In the genomic region with DNA sequence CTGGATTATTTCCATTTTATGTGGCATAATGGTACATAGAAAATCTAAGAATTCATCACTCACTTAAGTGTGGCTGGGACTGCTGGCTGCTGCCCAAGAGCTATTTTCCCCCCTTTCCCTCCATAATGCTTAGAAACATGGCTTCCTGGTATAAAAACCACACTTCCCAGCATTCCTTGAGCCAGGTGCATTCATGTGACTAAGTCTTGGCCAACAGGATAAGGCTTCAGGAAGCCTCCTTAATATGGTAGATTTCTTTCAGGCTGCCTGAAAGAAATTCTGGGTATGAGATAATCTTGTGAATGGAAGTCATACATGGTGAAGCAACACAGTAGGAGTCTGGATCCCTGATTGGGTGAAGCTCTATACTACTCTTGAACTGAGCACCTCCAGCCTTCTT, we compare ENCODE assay signal across 17 cellular contexts.
DNase-seq lines count a peak whose midpoint lies in the region; FAIRE-seq and TF ChIP-seq lines count a peak whose summit lies in the region.
"Had no signal": no experiment of that assay in that cellular context is flagged by ENCODE, and none has a peak within 500 bp of the region (broad histone marks: within the 10 kb centered on the region; RNA-seq: fewer than 3 reads in every experiment).

No MANE protein-coding gene starts in this region.

- H3K4me3 Mint-ChIP-seq in activated CD4-positive, alpha-beta memory T cell treated with anti-CD3 and anti-CD28 coated beads for 36 hours, result no peak overlapping the region
- H3K4me3 Mint-ChIP-seq: activated naive CD4-positive, alpha-beta T cell treated with anti-CD3 and anti-CD28 coated beads, Interleukin-2, amount 50 U/mL, for 24 hours had no signal

- H3K4me1 Mint-ChIP-seq in activated CD4-positive, alpha-beta memory T cell treated with anti-CD3 and anti-CD28 coated beads for 36 hours (ENCODE audit: low read depth), result peaks cover 7% of the 10 kb centered on the region

- CTCF ChIA-PET in activated CD4-positive, alpha-beta memory T cell treated with anti-CD3 and anti-CD28 coated beads for 36 hours (lab: Charles Lee), result interaction anchor here (0.7 kb wide), 1 partner anchor 173 kb away, joined by 3 read pairs; no protein-coding TSS in a partner anchor

- no peaks in the 10 kb centered on the region for H3K9me3 ChIP-seq in neuron (ENCODE audit: low read length)
- H3K9me3 ChIP-seq: A549, Caco-2, esophagus muscularis mucosa, spleen had no signal

- POLR2A ChIA-PET in activated CD4-positive, alpha-beta memory T cell treated with anti-CD3 and anti-CD28 coated beads for 36 hours (lab: Charles Lee), result no interaction called here

- H3K36me3 ChIP-seq in bronchial epithelial cell (ENCODE audit: control insufficient read depth, insufficient read depth, low read length) (no peaks in the 10 kb centered on the region), neuron (ENCODE audit: insufficient read depth, low read length) (no peaks in the 10 kb centered on the region)
- H3K36me3 ChIP-seq: esophagus muscularis mucosa had no signal

- no peak overlapping the region for H3K27ac Mint-ChIP-seq in activated CD4-positive, alpha-beta memory T cell treated with anti-CD3 and anti-CD28 coated beads for 36 hours
- H3K27ac Mint-ChIP-seq: activated naive CD4-positive, alpha-beta T cell treated with anti-CD3 and anti-CD28 coated beads, Interleukin-2, amount 50 U/mL, for 24 hours had no signal

- no peaks in the 10 kb centered on the region for H3K36me3 Mint-ChIP-seq in activated CD4-positive, alpha-beta memory T cell treated with anti-CD3 and anti-CD28 coated beads for 36 hours

- TF ChIP-seq CTCF in bronchial epithelial cell (IDR thresholded peaks at IDR 0.05; ENCODE audit: insufficient read depth, low read length, severe bottlenecking), result no peak

- H3K4me1 ChIP-seq in neuron (ENCODE audit: insufficient read depth, low read length), result no peaks in the 10 kb centered on the region
- H3K4me1 ChIP-seq: A549, Caco-2 had no signal

- H3K27me3 ChIP-seq in bronchial epithelial cell (ENCODE audit: control insufficient read depth, insufficient read depth, low read length), result no peaks in the 10 kb centered on the region
- H3K27me3 ChIP-seq in neuron (ENCODE audit: insufficient read depth, low read length), result no peaks in the 10 kb centered on the region
- H3K27me3 ChIP-seq: esophagus muscularis mucosa, spleen had no signal

- no peaks in the 10 kb centered on the region for H3K27me3 Mint-ChIP-seq in activated CD4-positive, alpha-beta memory T cell treated with anti-CD3 and anti-CD28 coated beads for 36 hours
- H3K27me3 Mint-ChIP-seq: activated naive CD4-positive, alpha-beta T cell treated with anti-CD3 and anti-CD28 coated beads, Interleukin-2, amount 50 U/mL, for 24 hours had no signal

- DNase-seq in NCI-H1105 treated with DMSO at 0.1 percent for 48 hours (lab: John Stamatoyannopoulos, UW) (peak; percentile 42), NCI-H1105 (lab: John Stamatoyannopoulos, UW) (no peak), M059J (ENCODE audit: low read depth) (peak; percentile 32), bronchial epithelial cell (ENCODE audit: low read depth) (peak; percentile 26), NCI-H2029 treated with DMSO at 0.1 percent for 48 hours (lab: John Stamatoyannopoulos, UW) (no peak)
- DNase-seq in stimulated activated naive CD4-positive, alpha-beta T cell treated with Interleukin-2 at 50 U/mL for 16 hours (lab: John Stamatoyannopoulos, UW), result no peak
- DNase-seq in activated CD4-positive, alpha-beta memory T cell treated with anti-CD3 and anti-CD28 coated beads for 36 hours, result no peak
- DNase-seq: Caco-2, mesenchymal stem cell, NCI-H345, occipital lobe, spleen had no signal

- intact Hi-C loops in activated CD4-positive, alpha-beta memory T cell treated with anti-CD3 and anti-CD28 coated beads for 36 hours (cut with micrococcal nuclease), result no loop called here

- FAIRE-seq in bronchial epithelial cell (lab: Jason Lieb, UNC), result no peak
- FAIRE-seq: A549, TTC549 had no signal

- H3K4me3 ChIP-seq in bronchial epithelial cell (ENCODE audit: low read depth, low read length) (no peak overlapping the region), neuron (ENCODE audit: low read length) (no peak overlapping the region)
- H3K4me3 ChIP-seq: A549, esophagus muscularis mucosa, spleen had no signal

- peak overlapping the region; percentile 36 for H2AFZ ChIP-seq in neuron (ENCODE audit: low read depth, low read length)

- no peaks in the 10 kb centered on the region for H3K9me3 Mint-ChIP-seq in activated CD4-positive, alpha-beta memory T cell treated with anti-CD3 and anti-CD28 coated beads for 36 hours
- H3K9me3 Mint-ChIP-seq: activated naive CD4-positive, alpha-beta T cell treated with anti-CD3 and anti-CD28 coated beads, Interleukin-2, amount 50 U/mL, for 24 hours had no signal

Comparison
In these comparisons a context has a peak if more than half of its experiments do, and no peak if none do; other contexts are left out.
1. DNase-seq: peak in NCI-H1105 treated with DMSO at 0.1 percent for 48 hours (single experiment), M059J (single experiment) and bronchial epithelial cell (single experiment); none in NCI-H1105 (single experiment), stimulated activated naive CD4-positive, alpha-beta T cell treated with Interleukin-2 at 50 U/mL for 16 hours (single experiment), activated CD4-positive, alpha-beta memory T cell treated with anti-CD3 and anti-CD28 coated beads for 36 hours (single experiment) and NCI-H2029 treated with DMSO at 0.1 percent for 48 hours (single experiment).